ENCODE assay signal across 8 cellular contexts in genomic region chr3:152269423-152270144, GRCh38. TPM values are rescaled to one million over a fixed set of nuclear protein-coding genes. Genes with fewer than 3 reads are reported as not detected.
DNase-seq lines count a peak whose midpoint lies in the region; ATAC-seq, FAIRE-seq and TF ChIP-seq lines count a peak whose summit lies in the region.

No MANE protein-coding gene starts in this region.

- intact Hi-C loops in activated CD8-positive, alpha-beta T cell treated with anti-CD3 and anti-CD28 coated beads for 36 hours (cut with micrococcal nuclease) = loop anchor here (2.0 to 10.0 kb wide), 4 partner anchors 15 to 145 kb away; no protein-coding TSS in a partner anchor
- intact Hi-C loops in esophagus squamous epithelium (cut with DNase I) = no loop called here

- peak overlapping the region; percentile 82 for H3K4me3 Mint-ChIP-seq in activated CD8-positive, alpha-beta T cell treated with anti-CD3 and anti-CD28 coated beads for 36 hours
- peak overlapping the region; percentile 73 to 100 (median 98) for H3K4me3 Mint-ChIP-seq in naive B cell

- CTCF ChIA-PET in activated CD8-positive, alpha-beta T cell treated with anti-CD3 and anti-CD28 coated beads for 36 hours (lab: Charles Lee) = interaction anchor here (0.9 to 3.2 kb wide), 6 partner anchors 15 to 203 kb away, joined by 3 to 21 read pairs (median 4); no protein-coding TSS in a partner anchor

- 0% methylated on average over 15 to 24 of the region's 26 CpGs for WGBS in esophagus squamous epithelium, 2 donors

- H3K27ac Mint-ChIP-seq in activated CD8-positive, alpha-beta T cell treated with anti-CD3 and anti-CD28 coated beads for 36 hours = peak overlapping the region; percentile 94
- H3K27ac Mint-ChIP-seq in naive B cell = peak overlapping the region; percentile 83 to 99 (median 98)

- no peak for TF ChIP-seq CTCF in activated CD8-positive, alpha-beta T cell treated with anti-CD3 and anti-CD28 coated beads for 36 hours (IDR thresholded peaks at IDR 0.05)
- TF ChIP-seq CTCF in esophagus squamous epithelium (IDR thresholded peaks at IDR 0.05) = no peak

- no peaks in the 10 kb centered on the region for H3K27me3 Mint-ChIP-seq in activated CD8-positive, alpha-beta T cell treated with anti-CD3 and anti-CD28 coated beads for 36 hours
- no peaks in the 10 kb centered on the region for H3K27me3 Mint-ChIP-seq in naive B cell

- FAIRE-seq in GM12892 (lab: Jason Lieb, UNC) = no peak

- no peaks in the 10 kb centered on the region for H3K36me3 ChIP-seq in esophagus squamous epithelium

- H3K27ac ChIP-seq in esophagus squamous epithelium = peak overlapping the region; percentile 94 to 100 (median 99)

- H3K36me3 Mint-ChIP-seq in activated CD8-positive, alpha-beta T cell treated with anti-CD3 and anti-CD28 coated beads for 36 hours (ENCODE audit: low read depth) = peaks cover 51% of the 10 kb centered on the region
- H3K36me3 Mint-ChIP-seq in naive B cell = peaks cover 0 to 15% of the 10 kb centered on the region in 2 donors

- H3K4me3 ChIP-seq in esophagus squamous epithelium = peak overlapping the region; percentile 63 to 95 (median 80)

- H3K27me3 ChIP-seq in esophagus squamous epithelium = no peaks in the 10 kb centered on the region

- no peaks in the 10 kb centered on the region for H3K9me3 ChIP-seq in esophagus squamous epithelium

- in situ Hi-C loops in ACHN (cut with HindIII; ENCODE audit: low pct_ligation_motif_present, low pct_unique_long_range_greater_than_20kb, low sequenced_read_pairs) = no loop called here

- ATAC-seq in GM18505 (IDR thresholded peaks at IDR 0.05; ENCODE audit: unreplicated experiment) = peak; percentile 9
- ATAC-seq in HG03066 (IDR thresholded peaks at IDR 0.05; ENCODE audit: low read depth, unreplicated experiment) = peak; percentile 13
- peak; percentile 28 for ATAC-seq in activated CD8-positive, alpha-beta T cell treated with anti-CD3 and anti-CD28 coated beads for 36 hours
- peak; percentile 48 to 53 for ATAC-seq in naive B cell (ENCODE audit: low read depth in 2 of 2)

- H3K4me1 Mint-ChIP-seq in activated CD8-positive, alpha-beta T cell treated with anti-CD3 and anti-CD28 coated beads for 36 hours (ENCODE audit: low read depth) = peaks cover 46% of the 10 kb centered on the region
- H3K4me1 Mint-ChIP-seq in naive B cell = peaks cover 49 to 66% (median 53%) of the 10 kb centered on the region in 3 donors

- no peaks in the 10 kb centered on the region for H3K9me3 Mint-ChIP-seq in activated CD8-positive, alpha-beta T cell treated with anti-CD3 and anti-CD28 coated beads for 36 hours
- H3K9me3 Mint-ChIP-seq in naive B cell = no peaks in the 10 kb centered on the region

- TF ChIP-seq POLR2A in GM18505 (IDR thresholded peaks at IDR 0.05; ENCODE audit: borderline replicate concordance, extremely low read depth, insufficient read depth, insufficient read length) (no peak), esophagus squamous epithelium (IDR thresholded peaks at IDR 0.05) (peak in 3 of 4 donors; percentile 4 to 68 (median 25)), GM12892 (IDR thresholded peaks at IDR 0.05; ENCODE audit: low read depth, low read length) (no peak)

- DNase-seq in ACHN (peak; percentile 69), NCI-H226 (peak; percentile 82), esophagus squamous epithelium (lab: John Stamatoyannopoulos, UW) (no peak), naive B cell (peak; percentile 65), GM12892 (ENCODE audit: insufficient read length) (no peak)
- peak; percentile 56 for DNase-seq in activated CD8-positive, alpha-beta T cell treated with anti-CD3 and anti-CD28 coated beads for 36 hours

- POLR2A ChIA-PET in activated CD8-positive, alpha-beta T cell treated with anti-CD3 and anti-CD28 coated beads for 36 hours (lab: Charles Lee) = interaction anchor here (0.7 to 8.1 kb wide), 28 partner anchors 8 to 1068 kb away, joined by 3 to 159 read pairs (median 6); partner anchors contain the start of gene GPR171

- H3K4me1 ChIP-seq in esophagus squamous epithelium = peaks cover 23 to 74% (median 29%) of the 10 kb centered on the region in 3 donors

RNA-seq across cellular contexts. Expression of gene MBNL1, which starts 0.9 kb away (rescaled TPM):
- 100 to 1,000 TPM; 341 to 360 TPM for total RNA-seq in activated CD8-positive, alpha-beta T cell treated with anti-CD3 and anti-CD28 coated beads for 36 hours
- total RNA-seq in esophagus squamous epithelium = 100 to 1,000 TPM in 3 of 4 donors, 10 to 100 TPM in 1; 94.0 to 318 (median 161) TPM
- polyA plus RNA-seq in naive B cell (ENCODE audit: low read depth in 6 of 6) = 100 to 1,000 TPM; 188 to 346 (median 260) TPM
- polyA plus RNA-seq in GM12892 (2012; ENCODE audit: missing spikeins) = 140 TPM

Comparison
In these comparisons a context has a peak if more than half of its experiments do, and no peak if none do; other contexts are left out.
1. DNase-seq: peak in ACHN (single experiment), NCI-H226 (single experiment), activated CD8-positive, alpha-beta T cell treated with anti-CD3 and anti-CD28 coated beads for 36 hours (single experiment) and naive B cell (single experiment); none in esophagus squamous epithelium (single experiment) and GM12892 (single experiment).
2. POLR2A ChIP-seq: peak in esophagus squamous epithelium (3 of 4); none in GM18505 (single experiment) and GM12892 (single experiment).
3. Peak in every context shown above with its lines, with median percentiles within 50 percentile points of each other: ATAC-seq.